In the genomic region with DNA sequence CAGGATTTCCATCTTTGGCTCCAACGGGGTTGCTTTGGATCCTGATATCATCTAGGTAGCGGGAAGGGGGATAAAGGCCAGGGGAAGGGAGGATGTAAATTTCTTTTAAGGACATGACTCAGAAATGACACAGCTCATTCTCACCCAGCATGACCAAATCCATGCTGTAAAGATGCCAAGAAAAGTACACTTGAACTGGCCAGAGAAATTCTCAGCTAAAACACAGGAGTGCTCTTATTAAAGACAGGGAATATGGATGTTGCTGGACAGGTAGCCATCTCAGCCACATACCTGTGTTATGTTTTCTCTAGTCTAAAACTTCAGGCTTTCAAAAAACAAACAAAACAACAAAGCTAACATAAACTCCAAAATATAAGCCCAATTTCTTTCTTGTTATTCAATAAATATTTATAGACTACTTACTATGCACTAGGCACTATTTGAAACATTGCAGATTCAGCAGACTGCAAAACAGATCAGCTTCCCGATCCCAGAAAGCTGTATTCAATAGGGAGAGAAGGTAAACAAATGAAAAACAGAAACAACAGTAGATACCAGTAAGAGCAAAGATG, we compare ENCODE assay signal across 8 cellular contexts.
DNase-seq lines count a peak whose midpoint lies in the region; ATAC-seq, FAIRE-seq and TF ChIP-seq lines count a peak whose summit lies in the region.

No MANE protein-coding gene starts in this region.

- CTCF ChIA-PET in K562 (lab: Yijun Ruan, JAX; ENCODE audit: low intra/inter-chr PET ratio): no interaction called here

- no peaks in the 10 kb centered on the region for H3K9me1 ChIP-seq in K562 (ENCODE audit: control insufficient read depth, insufficient read depth, low read length)

- no peaks in the 10 kb centered on the region for H4K20me1 ChIP-seq in K562 (replicated peaks; ENCODE audit: control insufficient read depth, insufficient read depth, low read length)

- ATAC-seq in K562: peak; percentile 97

- WGBS in K562 (ENCODE audit: insufficient coverage, low coverage, missing lambda C conversion rate): 1% methylated on average over 3 of the region's 3 CpGs
- 37 to 44% methylated on average over 3 of the region's 3 CpGs for WGBS in tibial nerve, 2 donors

- peak overlapping the region; percentile 54 for H3K4me2 ChIP-seq in K562 (ENCODE audit: insufficient read depth, low read length)

- H3K79me2 ChIP-seq in K562 (ENCODE audit: control insufficient read depth, insufficient read depth, low read length): no peaks in the 10 kb centered on the region

- H3K27me3 ChIP-seq in K562 (ENCODE audit: control insufficient read depth in 2 of 2, insufficient read depth in 2 of 2, low read length in 2 of 2) (no peaks in the 10 kb centered on the region), kidney epithelial cell (ENCODE audit: control insufficient read depth, insufficient read depth, low read length) (no peaks in the 10 kb centered on the region), tibial nerve (no peaks in the 10 kb centered on the region)

- POLR2A ChIA-PET in K562 (lab: Yijun Ruan, JAX): interaction anchor here (0.6 to 2.5 kb wide), 13 partner anchors 8 to 326 kb away, joined by 3 to 9 read pairs (median 4); no protein-coding TSS in a partner anchor

- TF ChIP-seq CTCF in K562 (IDR thresholded peaks at IDR 0.05 in 2 of 3, conservative IDR thresholded peaks at IDR 0.05 in 1 of 3; ENCODE audit: insufficient read depth in 2 of 3, low read depth in 1 of 3, low read length in 3 of 3): no peak
- TF ChIP-seq CTCF in kidney epithelial cell (IDR thresholded peaks at IDR 0.05; ENCODE audit: insufficient read depth, low read length, poor library complexity, severe bottlenecking): no peak
- TF ChIP-seq CTCF in tibial nerve (IDR thresholded peaks at IDR 0.05): no peak

- H3K9ac ChIP-seq in K562 (ENCODE audit: insufficient read depth in 1 of 2, low read depth in 2 of 2, low read length in 2 of 2): peak overlapping the region in 1 of 2 experiments; percentile 21; a peak in 2 of 4 replicates

- BruUV-seq in K562 (replicated peaks; lab: Mats Ljungman, UMichigan): no TSS peak

- no peak overlapping the region for H3K4me3 ChIP-seq in K562
- no peak overlapping the region for H3K4me3 ChIP-seq in kidney epithelial cell (ENCODE audit: low read depth, low read length)
- H3K4me3 ChIP-seq in tibial nerve: no peak overlapping the region

- DNase-seq in HT1080 (ENCODE audit: low read depth): peak; percentile 96
- DNase-seq in K562 (ENCODE audit: extremely low read depth in 1 of 4, low spot score in 3 of 4): peak; percentile 51 to 91 (median 72)
- DNase-seq in kidney epithelial cell (ENCODE audit: low read depth): peak; percentile 93
- DNase-seq in tibial nerve (ENCODE audit: low spot score in 2 of 2): peak in 1 of 2 donors; percentile 46
- no peak for DNase-seq in stimulated activated CD4-positive, alpha-beta T cell treated with anti-CD3 and anti-CD28 coated beads, Interleukin-4, amount 100 ng/mL, for 4 hours
- DNase-seq in NCI-H1436 treated with DMSO at 0.1 percent for 48 hours (lab: John Stamatoyannopoulos, UW): no peak
- DNase-seq in stimulated activated CD4-positive, alpha-beta T cell treated with anti-CD3 and anti-CD28 coated beads, Interleukin-2, amount 100 ng/mL, for 24 hours: no peak
- no peak for DNase-seq in NCI-H524 (lab: John Stamatoyannopoulos, UW)

- H3K4me1 ChIP-seq in K562 (replicated peaks in 1 of 2; ENCODE audit: control insufficient read depth in 2 of 2, insufficient read depth in 2 of 2, low read length in 2 of 2): peaks cover 5 to 19% of the 10 kb centered on the region in 2 experiments
- H3K4me1 ChIP-seq in tibial nerve: peaks cover 0 to 19% (median 9%) of the 10 kb centered on the region in 4 donors

- TF ChIP-seq EP300 in K562 (IDR thresholded peaks at IDR 0.05; ENCODE audit: low read length) (peak; percentile 94), tibial nerve (IDR thresholded peaks at IDR 0.05) (peak in 1 of 2 donors; percentile 80)

- intact Hi-C loops in K562 (cut with micrococcal nuclease): no loop called here

- peak overlapping the region; percentile 68; the same call in 2 of the 3 replicates for H3K27ac ChIP-seq in K562 (ENCODE audit: extremely low read depth, low read depth, low read length)
- peak overlapping the region in 3 of 4 donors; percentile 54 to 85 (median 83) for H3K27ac ChIP-seq in tibial nerve

- TF ChIP-seq POLR2A in K562 (conservative IDR thresholded peaks at IDR 0.05): no peak
- no peak for TF ChIP-seq POLR2A in tibial nerve (IDR thresholded peaks at IDR 0.05)

- peak overlapping the region; percentile 64 for H2AFZ ChIP-seq in K562 (ENCODE audit: low read depth, low read length)

- FAIRE-seq in K562 (lab: Jason Lieb, UNC): peak; percentile 85

- H3K9me3 ChIP-seq in K562 (replicated peaks; ENCODE audit: control insufficient read depth, insufficient read depth, low read depth, low read length) (no peaks in the 10 kb centered on the region), tibial nerve (no peaks in the 10 kb centered on the region)

- no peaks in the 10 kb centered on the region for H3K36me3 ChIP-seq in K562 (ENCODE audit: control insufficient read depth, insufficient read depth, low read length)
- no peaks in the 10 kb centered on the region for H3K36me3 ChIP-seq in kidney epithelial cell (ENCODE audit: control insufficient read depth, insufficient read depth, low read length)
- no peaks in the 10 kb centered on the region for H3K36me3 ChIP-seq in tibial nerve

- TF ChIP-seq RAD21 in K562 (CRISPR knock-in tag; conservative IDR thresholded peaks at IDR 0.05 in 1 of 2, IDR thresholded peaks at IDR 0.05 in 1 of 2): peak; percentile 14 to 29; a peak in 3 of 4 replicates

- in situ Hi-C loops in K562 (cut with MboI): no loop called here

TF ChIP-seq in K562, 482 proteins besides CTCF, POLR2A, EP300 and RAD21 (continues in another document):
- TF ChIP-seq ZNF77 (CRISPR knock-in tag; IDR thresholded peaks at IDR 0.05): no peak
- TF ChIP-seq MYNN (IDR thresholded peaks at IDR 0.05): no peak
- TF ChIP-seq MYNN (CRISPR knock-in tag; IDR thresholded peaks at IDR 0.05): no peak
- no peak for TF ChIP-seq ZNF184 (CRISPR knock-in tag; IDR thresholded peaks at IDR 0.05)
- peak; percentile 88; the same call in 1 of the 2 replicates for TF ChIP-seq MAFF (IDR thresholded peaks at IDR 0.05; ENCODE audit: low read length)
- TF ChIP-seq, protein P1, sequence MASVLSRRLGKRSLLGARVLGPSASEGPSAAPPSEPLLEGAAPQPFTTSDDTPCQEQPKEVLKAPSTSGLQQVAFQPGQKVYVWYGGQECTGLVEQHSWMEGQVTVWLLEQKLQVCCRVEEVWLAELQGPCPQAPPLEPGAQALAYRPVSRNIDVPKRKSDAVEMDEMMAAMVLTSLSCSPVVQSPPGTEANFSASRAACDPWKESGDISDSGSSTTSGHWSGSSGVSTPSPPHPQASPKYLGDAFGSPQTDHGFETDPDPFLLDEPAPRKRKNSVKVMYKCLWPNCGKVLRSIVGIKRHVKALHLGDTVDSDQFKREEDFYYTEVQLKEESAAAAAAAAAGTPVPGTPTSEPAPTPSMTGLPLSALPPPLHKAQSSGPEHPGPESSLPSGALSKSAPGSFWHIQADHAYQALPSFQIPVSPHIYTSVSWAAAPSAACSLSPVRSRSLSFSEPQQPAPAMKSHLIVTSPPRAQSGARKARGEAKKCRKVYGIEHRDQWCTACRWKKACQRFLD (CRISPR knock-in tag; IDR thresholded peaks at IDR 0.05): peak; percentile 22; the same call in 1 of the 2 replicates
- no peak for TF ChIP-seq NFATC3 (IDR thresholded peaks at IDR 0.05)
- TF ChIP-seq PHB (CRISPR knock-in tag; IDR thresholded peaks at IDR 0.05): no peak
- TF ChIP-seq TRIM28 (IDR thresholded peaks at IDR 0.05): 0 out of 2 replicates have a peak, but pooled peaks have one; percentile 63
- no peak for TF ChIP-seq BRD9 (IDR thresholded peaks at IDR 0.05; ENCODE audit: low read depth, partially characterized antibody)
- no peak for TF ChIP-seq PPARD (CRISPR knock-in tag; IDR thresholded peaks at IDR 0.05)
- TF ChIP-seq NCOA2 (IDR thresholded peaks at IDR 0.05; ENCODE audit: partially characterized antibody in 2 of 2): no peak
- no peak for TF ChIP-seq PRMT5 (CRISPR knock-in tag; IDR thresholded peaks at IDR 0.05)
- TF ChIP-seq HDAC1 (IDR thresholded peaks at IDR 0.05): peak in 1 of 2 experiments; percentile 73; a peak in 2 of 4 replicates
- TF ChIP-seq ELK3 (CRISPR knock-in tag; IDR thresholded peaks at IDR 0.05): no peak
- TF ChIP-seq CCNT2 (IDR thresholded peaks at IDR 0.05; ENCODE audit: borderline replicate concordance, extremely low read depth, insufficient read length, low read depth, low read length): peak; percentile 33
- TF ChIP-seq NR2C2 (CRISPR knock-in tag; IDR thresholded peaks at IDR 0.05): no peak
- TF ChIP-seq NR2C2 (tag; IDR thresholded peaks at IDR 0.05): peak; percentile 73; the same call in 1 of the 2 replicates
- 0 out of 4 replicates have a peak, but pooled peaks have one; percentile 20 to 47 for TF ChIP-seq ETV6 (IDR thresholded peaks at IDR 0.05; ENCODE audit: borderline replicate concordance in 1 of 2, low read depth in 2 of 2, low read length in 1 of 2)
- TF ChIP-seq ETV6 (CRISPR knock-in tag; IDR thresholded peaks at IDR 0.05; ENCODE audit: borderline replicate concordance): no peak
- TF ChIP-seq C11orf30 (IDR thresholded peaks at IDR 0.05; ENCODE audit: low read depth): peak; percentile 96
- TF ChIP-seq ZNF282 (CRISPR knock-in tag; IDR thresholded peaks at IDR 0.05): no peak
- peak; percentile 75; the same call in 1 of the 2 replicates for TF ChIP-seq JUNB (CRISPR knock-in tag; conservative IDR thresholded peaks at IDR 0.05)
- no peak for TF ChIP-seq CAMTA2 (CRISPR knock-in tag; conservative IDR thresholded peaks at IDR 0.05)

Comparison
In these comparisons a context has a peak if more than half of its experiments do, and no peak if none do; other contexts are left out.
1. DNase-seq: peak in HT1080 (single experiment), K562 (4 of 4) and kidney epithelial cell (single experiment); none in stimulated activated CD4-positive, alpha-beta T cell treated with anti-CD3 and anti-CD28 coated beads, Interleukin-4, amount 100 ng/mL, for 4 hours (0 of 2), NCI-H1436 treated with DMSO at 0.1 percent for 48 hours (single experiment), stimulated activated CD4-positive, alpha-beta T cell treated with anti-CD3 and anti-CD28 coated beads, Interleukin-2, amount 100 ng/mL, for 24 hours (0 of 2) and NCI-H524 (0 of 2).